Comparison of ENCODE assay signal across 8 cellular contexts in genomic region chr19:8446055-8446709, GRCh38. TPM values are rescaled to one million over a fixed set of nuclear protein-coding genes. Genes with fewer than 3 reads are reported as not detected.
DNase-seq lines count a peak whose midpoint lies in the region; ATAC-seq and TF ChIP-seq lines count a peak whose summit lies in the region.

No MANE protein-coding gene starts in this region.

- peaks cover 0 to 2% (median 0%) of the 10 kb centered on the region in 11 donors for H3K9me3 Mint-ChIP-seq in naive thymus-derived CD4-positive, alpha-beta T cell

- no peaks in the 10 kb centered on the region for H3K27me3 Mint-ChIP-seq in naive thymus-derived CD4-positive, alpha-beta T cell

- peak overlapping the region; percentile 85 to 99 (median 93) for H3K4me3 Mint-ChIP-seq in naive thymus-derived CD4-positive, alpha-beta T cell

- peak overlapping the region; percentile 87 to 95 (median 91) for H3K27ac Mint-ChIP-seq in naive thymus-derived CD4-positive, alpha-beta T cell

- H3K4me1 ChIP-seq in naive thymus-derived CD4-positive, alpha-beta T cell (ENCODE audit: control insufficient read depth in 2 of 2, insufficient read depth in 2 of 2, low read length in 2 of 2), result peaks cover 39 to 45% of the 10 kb centered on the region in 2 donors

- H3K36me3 Mint-ChIP-seq in naive thymus-derived CD4-positive, alpha-beta T cell, result peaks cover 4 to 18% (median 12%) of the 10 kb centered on the region in 5 donors

- peak overlapping the region; percentile 98 for H3K27ac ChIP-seq in naive thymus-derived CD4-positive, alpha-beta T cell (ENCODE audit: low read depth, low read length)

- H3K4me3 ChIP-seq in AG09309 (ENCODE audit: control insufficient read depth, low read depth, low read length), result peak overlapping the region; percentile 93
- peak overlapping the region; percentile 89 for H3K4me3 ChIP-seq in Jurkat, Clone E6-1 (ENCODE audit: low read length)
- H3K4me3 ChIP-seq in choroid plexus epithelial cell (ENCODE audit: low read depth, low read length), result peak overlapping the region; percentile 95
- H3K4me3 ChIP-seq in naive thymus-derived CD4-positive, alpha-beta T cell (ENCODE audit: low read length), result peak overlapping the region; percentile 89

- no peak for DNase-seq in AG09309 (ENCODE audit: low read depth)
- no peak for DNase-seq in Jurkat, Clone E6-1 (ENCODE audit: low read depth, low spot score)
- peak; percentile 22 for DNase-seq in choroid plexus epithelial cell (ENCODE audit: low read depth)
- DNase-seq in naive thymus-derived CD4-positive, alpha-beta T cell, result no peak
- no peak for DNase-seq in AG08395 (ENCODE audit: low spot score)
- no peak for DNase-seq in NCI-H1105 (lab: John Stamatoyannopoulos, UW)

- no peak for ATAC-seq in naive thymus-derived CD4-positive, alpha-beta T cell
- no peak for ATAC-seq in GM21526 (IDR thresholded peaks at IDR 0.05; ENCODE audit: low FRiP score, unreplicated experiment)
- no peak for ATAC-seq in HG02588 (IDR thresholded peaks at IDR 0.05; ENCODE audit: unreplicated experiment)

- TF ChIP-seq CTCF in AG09309 (IDR thresholded peaks at IDR 0.05; ENCODE audit: control insufficient read depth, insufficient read depth, low read depth, low read length, missing control alignments) (no peak), choroid plexus epithelial cell (conservative IDR thresholded peaks at IDR 0.05; ENCODE audit: low read depth, low read length) (no peak)

- CTCF ChIA-PET in naive thymus-derived CD4-positive, alpha-beta T cell (lab: Charles Lee), result interaction anchor here (0.8 to 2.1 kb wide), 3 partner anchors 10 to 133 kb away, joined by 3 to 6 read pairs (median 6); no protein-coding TSS in a partner anchor

- intact Hi-C loops in naive thymus-derived CD4-positive, alpha-beta T cell (cut with micrococcal nuclease), result loop anchor here in 1 of 2 donors (5.0 kb wide), 1 partner anchor 139 kb away; the partner anchor contains the start of gene CD320

- H3K27me3 ChIP-seq in naive thymus-derived CD4-positive, alpha-beta T cell (ENCODE audit: control insufficient read depth in 2 of 2, insufficient read depth in 2 of 2, low read length in 2 of 2), result no peaks in the 10 kb centered on the region

- peaks cover 3 to 13% (median 4%) of the 10 kb centered on the region in 3 experiments for H3K36me3 ChIP-seq in naive thymus-derived CD4-positive, alpha-beta T cell (ENCODE audit: control insufficient read depth in 2 of 3, insufficient read depth in 3 of 3, low read length in 3 of 3)

- POLR2A ChIA-PET in naive thymus-derived CD4-positive, alpha-beta T cell (lab: Charles Lee), result interaction anchor here (0.5 to 4.0 kb wide), 11 partner anchors 10 to 153 kb away, joined by 3 to 32 read pairs (median 4); partner anchors contain the start of genes MARCHF2 and ZNF414

- peaks cover 39 to 62% (median 48%) of the 10 kb centered on the region in 7 donors for H3K4me1 Mint-ChIP-seq in naive thymus-derived CD4-positive, alpha-beta T cell

- H3K9me3 ChIP-seq in naive thymus-derived CD4-positive, alpha-beta T cell (ENCODE audit: control insufficient read depth in 2 of 3, low read length in 3 of 3), result no peaks in the 10 kb centered on the region

RNA-seq across cellular contexts. Expression of gene HNRNPM, which starts 1.4 kb away (rescaled TPM):
- 416 TPM for polyA plus RNA-seq in Jurkat, Clone E6-1 (2012; ENCODE audit: insufficient read depth, insufficient read length)
- 100 to 1,000 TPM; 175 to 280 (median 272) TPM for total RNA-seq in naive thymus-derived CD4-positive, alpha-beta T cell
- polyA plus RNA-seq in naive thymus-derived CD4-positive, alpha-beta T cell, result 100 to 1,000 TPM; 210 to 378 TPM

RNA-seq across cellular contexts. Expression of gene MARCHF2, which starts 33.1 kb away (rescaled TPM):
- polyA plus RNA-seq in Jurkat, Clone E6-1 (2012; ENCODE audit: insufficient read depth, insufficient read length), result 9.8 TPM
- total RNA-seq in naive thymus-derived CD4-positive, alpha-beta T cell, result 10 to 100 TPM; 18.0 to 42.1 (median 23.4) TPM
- 10 to 100 TPM; 23.2 to 41.4 TPM for polyA plus RNA-seq in naive thymus-derived CD4-positive, alpha-beta T cell

RNA-seq across cellular contexts. Expression of gene RAB11B, which starts 56.0 kb away (rescaled TPM):
- 102 TPM for polyA plus RNA-seq in Jurkat, Clone E6-1 (2012; ENCODE audit: insufficient read depth, insufficient read length)
- 100 to 1,000 TPM in 3 of 5 experiments, 10 to 100 TPM in 2; 77.4 to 113 (median 103) TPM for total RNA-seq in naive thymus-derived CD4-positive, alpha-beta T cell
- polyA plus RNA-seq in naive thymus-derived CD4-positive, alpha-beta T cell, result 10 to 100 TPM; 53.1 to 63.8 TPM

RNA-seq across cellular contexts. Expression of gene PRAM1, which starts 56.3 kb away (rescaled TPM):
- 0.85 TPM for polyA plus RNA-seq in Jurkat, Clone E6-1 (2012; ENCODE audit: insufficient read depth, insufficient read length)
- total RNA-seq in naive thymus-derived CD4-positive, alpha-beta T cell, result 10 to 100 TPM in 2 of 5 experiments, 1 to 10 TPM in 3; 1.1 to 82.8 (median 3.9) TPM
- polyA plus RNA-seq in naive thymus-derived CD4-positive, alpha-beta T cell, result under 1 TPM; 0.12 to 0.34 TPM
